In genomic region chr1:7932524-7933149, GRCh38 we compare ENCODE assay signal across 1 cellular context.
TF ChIP-seq lines count a peak whose summit lies in the region.

No MANE protein-coding gene starts in this region.

TF ChIP-seq in HepG2, 621 proteins besides CTCF, POLR2A, EP300 and RAD21:
- TF ChIP-seq KLF15 (CRISPR knock-in tag; IDR thresholded peaks at IDR 0.05; ENCODE audit: borderline replicate concordance) (no peak), ZNF850 (CRISPR knock-in tag; conservative IDR thresholded peaks at IDR 0.05) (no peak)
TF ChIP-seq in HepG2: peak in this region for 0.
